ENCODE assay signal across 8 cellular contexts in genomic region chr3:52682016-52682415, GRCh38. TPM values are rescaled to one million over a fixed set of nuclear protein-coding genes. Genes with fewer than 3 reads are reported as not detected.
DNase-seq lines count a peak whose midpoint lies in the region; ATAC-seq and TF ChIP-seq lines count a peak whose summit lies in the region.

No MANE protein-coding gene starts in this region.

- H3K27ac Mint-ChIP-seq in naive thymus-derived CD4-positive, alpha-beta T cell: peak overlapping the region in 6 of 9 donors; percentile 19 to 84 (median 41)

- H3K27ac ChIP-seq in Panc1 (ENCODE audit: low read length) (peak overlapping the region; percentile 44; the same call in 1 of the 2 replicates), dorsolateral prefrontal cortex (peak overlapping the region in 48 of 59 donors; percentile 1 to 78 (median 52))
- H3K27ac ChIP-seq in naive thymus-derived CD4-positive, alpha-beta T cell (ENCODE audit: low read depth, low read length): no peak overlapping the region

- H3K4me1 Mint-ChIP-seq in naive thymus-derived CD4-positive, alpha-beta T cell: peaks cover 33 to 68% (median 55%) of the 10 kb centered on the region in 7 donors

- POLR2A ChIA-PET in Panc1 (lab: Charles Lee): interaction anchor here (0.7 kb wide), 1 partner anchor 10 kb away, joined by 6 read pairs; no protein-coding TSS in a partner anchor
- POLR2A ChIA-PET in naive thymus-derived CD4-positive, alpha-beta T cell (lab: Charles Lee): no interaction called here

- H3K36me3 Mint-ChIP-seq in naive thymus-derived CD4-positive, alpha-beta T cell: peaks cover 12 to 30% (median 26%) of the 10 kb centered on the region in 5 donors

- in situ Hi-C loops in Panc1 (cut with HindIII; ENCODE audit: low pct_unique_long_range_greater_than_20kb, low sequenced_read_pairs): no loop called here

- H3K9me3 Mint-ChIP-seq in naive thymus-derived CD4-positive, alpha-beta T cell: peaks cover 0 to 2% (median 0%) of the 10 kb centered on the region in 11 donors

- CTCF ChIA-PET in Panc1 (lab: Charles Lee): no interaction called here
- CTCF ChIA-PET in naive thymus-derived CD4-positive, alpha-beta T cell (lab: Charles Lee): no interaction called here

- H3K4me1 ChIP-seq in Panc1 (ENCODE audit: control insufficient read depth, insufficient read depth, low read length): peaks cover 19% of the 10 kb centered on the region
- peaks cover 18 to 20% of the 10 kb centered on the region in 2 donors for H3K4me1 ChIP-seq in naive thymus-derived CD4-positive, alpha-beta T cell (ENCODE audit: control insufficient read depth in 2 of 2, insufficient read depth in 2 of 2, low read length in 2 of 2)

- DNase-seq in activated effector memory CD4-positive, alpha-beta T cell treated with anti-CD3 and anti-CD28 coated beads, Interleukin-2, amount 50 U/mL, for 16 hours: peak; percentile 65
- DNase-seq in activated effector memory CD4-positive, alpha-beta T cell treated with Interleukin-2 at 50 U/mL for 16 hours: no peak
- DNase-seq in Panc1 (ENCODE audit: low read depth, low spot score): no peak
- DNase-seq in dorsolateral prefrontal cortex: peak in 2 of 10 donors; percentile 16 to 28
- DNase-seq in naive thymus-derived CD4-positive, alpha-beta T cell: peak in 1 of 9 donors; percentile 33
- no peak for DNase-seq in T1000 (lab: John Stamatoyannopoulos, UW)
- no peak for DNase-seq in DMS79 (lab: John Stamatoyannopoulos, UW)
- no peak for DNase-seq in NCI-H1417 (lab: John Stamatoyannopoulos, UW)

- TF ChIP-seq CTCF in Panc1 (IDR thresholded peaks at IDR 0.05) (peak; percentile 43), dorsolateral prefrontal cortex (IDR thresholded peaks at IDR 0.05 in 54 of 56, conservative IDR thresholded peaks at IDR 0.05 in 2 of 56; ENCODE audit: low read depth in 1 of 56, partially characterized antibody in 56 of 56) (peak in 29 of 56 donors; percentile 5 to 56 (median 29))

- intact Hi-C loops in Panc1 (cut with micrococcal nuclease; ENCODE audit: unreplicated experiment) (no loop called here), dorsolateral prefrontal cortex (cut with DNase I) (loop anchor here (2.0 to 10.0 kb wide), 3 partner anchors 87 to 211 kb away; no protein-coding TSS in a partner anchor)
- intact Hi-C loops in naive thymus-derived CD4-positive, alpha-beta T cell (cut with micrococcal nuclease): loop anchor here (10.0 kb wide), 2 partner anchors 227 to 407 kb away; partner anchors contain the start of genes NISCH (in 1 of the 2), TNNC1 (in 1 of the 2) and WDR82 (in 1 of the 2)

- H3K4me3 ChIP-seq in Panc1 (ENCODE audit: low read depth in 2 of 2, low read length in 2 of 2) (no peak overlapping the region), dorsolateral prefrontal cortex (peak overlapping the region in 4 of 59 donors; percentile 5 to 24 (median 16))
- no peak overlapping the region for H3K4me3 ChIP-seq in naive thymus-derived CD4-positive, alpha-beta T cell (ENCODE audit: low read length)

- no peaks in the 10 kb centered on the region for H3K27me3 ChIP-seq in Panc1 (ENCODE audit: control insufficient read depth, insufficient read depth, low read length)
- no peaks in the 10 kb centered on the region for H3K27me3 ChIP-seq in dorsolateral prefrontal cortex
- no peaks in the 10 kb centered on the region for H3K27me3 ChIP-seq in naive thymus-derived CD4-positive, alpha-beta T cell (ENCODE audit: control insufficient read depth in 2 of 2, insufficient read depth in 2 of 2, low read length in 2 of 2)

- no peaks in the 10 kb centered on the region for H3K9me3 ChIP-seq in Panc1 (ENCODE audit: control insufficient read depth, insufficient read depth, low read depth, low read length)
- H3K9me3 ChIP-seq in naive thymus-derived CD4-positive, alpha-beta T cell (ENCODE audit: control insufficient read depth in 2 of 3, low read length in 3 of 3): no peaks in the 10 kb centered on the region

- BruUV-seq in Panc1 (replicated peaks; lab: Mats Ljungman, UMichigan): no TSS peak

- H3K36me3 ChIP-seq in Panc1 (ENCODE audit: control insufficient read depth, insufficient read depth, low read length): peaks cover 10% of the 10 kb centered on the region
- peaks cover 7 to 33% (median 26%) of the 10 kb centered on the region in 3 experiments for H3K36me3 ChIP-seq in naive thymus-derived CD4-positive, alpha-beta T cell (ENCODE audit: control insufficient read depth in 2 of 3, insufficient read depth in 3 of 3, low read length in 3 of 3)

- no peaks in the 10 kb centered on the region for H3K27me3 Mint-ChIP-seq in naive thymus-derived CD4-positive, alpha-beta T cell

- H3K4me3 Mint-ChIP-seq in naive thymus-derived CD4-positive, alpha-beta T cell: peak overlapping the region in 3 of 10 donors; percentile 16 to 33 (median 24)

- ATAC-seq in Panc1: no peak
- no peak for ATAC-seq in naive thymus-derived CD4-positive, alpha-beta T cell

RNA-seq across cellular contexts. Expression of gene PBRM1, which starts 3.7 kb away (rescaled TPM):
- total RNA-seq in Panc1 (2021; ENCODE audit: unreplicated experiment) (43.5 TPM), dorsolateral prefrontal cortex (10 to 100 TPM; 41.4 to 68.2 (median 53.3) TPM)
- 18.7 TPM for polyA plus RNA-seq in Panc1 (2012; ENCODE audit: insufficient read length)
- total RNA-seq in naive thymus-derived CD4-positive, alpha-beta T cell: 10 to 100 TPM; 58.4 to 83.8 (median 74.2) TPM
- polyA plus RNA-seq in naive thymus-derived CD4-positive, alpha-beta T cell: 100 to 1,000 TPM in 1 of 2 donors, 10 to 100 TPM in 1; 94.0 to 109 TPM

RNA-seq across cellular contexts. Expression of gene GNL3, which starts 3.8 kb away (rescaled TPM):
- total RNA-seq in Panc1 (2021; ENCODE audit: unreplicated experiment) (88.9 TPM), dorsolateral prefrontal cortex (10 to 100 TPM; 22.3 to 57.4 (median 40.7) TPM)
- 35.0 TPM for polyA plus RNA-seq in Panc1 (2012; ENCODE audit: insufficient read length)
- total RNA-seq in naive thymus-derived CD4-positive, alpha-beta T cell: 100 to 1,000 TPM in 2 of 5 experiments, 10 to 100 TPM in 3; 87.9 to 116 (median 97.2) TPM
- 10 to 100 TPM; 60.0 to 84.2 TPM for polyA plus RNA-seq in naive thymus-derived CD4-positive, alpha-beta T cell

RNA-seq across cellular contexts. Expression of gene GLT8D1, which starts 23.6 kb away (rescaled TPM):
- 51.3 TPM for total RNA-seq in Panc1 (2021; ENCODE audit: unreplicated experiment)
- 59.3 TPM for polyA plus RNA-seq in Panc1 (2012; ENCODE audit: insufficient read length)
- total RNA-seq in dorsolateral prefrontal cortex: 10 to 100 TPM; 31.5 to 63.2 (median 47.2) TPM
- 10 to 100 TPM; 18.9 to 47.7 (median 45.2) TPM for total RNA-seq in naive thymus-derived CD4-positive, alpha-beta T cell
- 10 to 100 TPM; 62.5 to 80.9 TPM for polyA plus RNA-seq in naive thymus-derived CD4-positive, alpha-beta T cell

RNA-seq across cellular contexts. Expression of gene SPCS1, which starts 23.9 kb away (rescaled TPM):
- total RNA-seq in Panc1 (2021; ENCODE audit: unreplicated experiment) (93.2 TPM), dorsolateral prefrontal cortex (100 to 1,000 TPM in 5 of 120 experiments, 10 to 100 TPM in 115; 50.3 to 110 (median 78.8) TPM)
- 116 TPM for polyA plus RNA-seq in Panc1 (2012; ENCODE audit: insufficient read length)
- 10 to 100 TPM; 55.0 to 95.3 (median 78.2) TPM for total RNA-seq in naive thymus-derived CD4-positive, alpha-beta T cell
- 100 to 1,000 TPM; 339 to 379 TPM for polyA plus RNA-seq in naive thymus-derived CD4-positive, alpha-beta T cell
